In genomic region chr20:13995841-13996240, GRCh38 we compare ENCODE assay signal across 8 cellular contexts. TPM values are rescaled to one million over a fixed set of nuclear protein-coding genes. Genes with fewer than 3 reads are reported as not detected.
DNase-seq lines count a peak whose midpoint lies in the region; ATAC-seq and TF ChIP-seq lines count a peak whose summit lies in the region.

No MANE protein-coding gene starts in this region.

- H3K9me3 ChIP-seq in Peyer's patch (peaks cover 0 to 5% (median 0%) of the 10 kb centered on the region in 4 donors), fibroblast of lung (ENCODE audit: control insufficient read depth, insufficient read depth, low read depth, low read length) (no peaks in the 10 kb centered on the region)

- H3K27me3 Mint-ChIP-seq in natural killer cell (ENCODE audit: low read depth in 2 of 2), result peaks cover 0 to 15% of the 10 kb centered on the region in 2 donors

- H3K36me3 ChIP-seq in Peyer's patch, result no peaks in the 10 kb centered on the region
- no peaks in the 10 kb centered on the region for H3K36me3 ChIP-seq in fibroblast of lung (ENCODE audit: control insufficient read depth, insufficient read depth, low read length)

- H3K27ac ChIP-seq in Peyer's patch, result peak overlapping the region in 3 of 4 donors; percentile 63 to 80 (median 69)
- H3K27ac ChIP-seq in fibroblast of lung (ENCODE audit: insufficient read depth, low read length), result no peak overlapping the region

- H3K36me3 Mint-ChIP-seq in natural killer cell, result peaks cover 7% of the 10 kb centered on the region

- H3K4me2 ChIP-seq in fibroblast of lung (ENCODE audit: extremely low read depth, insufficient read depth, low read length), result peak overlapping the region; percentile 82

- H3K9ac ChIP-seq in fibroblast of lung (ENCODE audit: insufficient read depth, low read length), result no peak overlapping the region

- H3K4me1 ChIP-seq in Peyer's patch (peaks cover 0 to 8% (median 0%) of the 10 kb centered on the region in 4 donors), fibroblast of lung (ENCODE audit: control insufficient read depth, extremely low read depth, insufficient read depth, low read length) (no peaks in the 10 kb centered on the region)

- peak in 2 of 3 donors; percentile 14 to 24 for ATAC-seq in natural killer cell

- DNase-seq in activated T-cell treated with anti-CD3 and anti-CD28 coated beads for 48 hours (ENCODE audit: low read depth), result peak; percentile 2
- DNase-seq in activated T-cell treated with anti-CD3 and anti-CD28 coated beads, Interleukin-2, amount 50 U/mL, for 1 hour, result no peak
- DNase-seq in Peyer's patch, result peak in 2 of 3 donors; percentile 61 to 81
- no peak for DNase-seq in fibroblast of lung (ENCODE audit: low read depth in 2 of 2)
- DNase-seq in natural killer cell, result no peak
- no peak for DNase-seq in activated CD8-positive, alpha-beta memory T cell treated with anti-CD3 and anti-CD28 coated beads for 24 hours
- DNase-seq in SW 1271 (lab: John Stamatoyannopoulos, UW), result no peak
- DNase-seq in stimulated activated CD8-positive, alpha-beta memory T cell treated with anti-CD3 and anti-CD28 coated beads, Interleukin-4, amount 100 ng/mL, for 48 hours, result no peak

- TF ChIP-seq POLR2A in Peyer's patch (IDR thresholded peaks at IDR 0.05), result no peak

- H3K4me3 ChIP-seq in Peyer's patch (peak overlapping the region; percentile 32 to 81 (median 60)), fibroblast of lung (replicated peaks in 1 of 4; ENCODE audit: control extremely low read depth in 1 of 4, insufficient read depth in 1 of 4, low read depth in 3 of 4, low read length in 4 of 4) (peak overlapping the region; percentile 7 to 64 (median 54))

- peaks cover 3 to 14% of the 10 kb centered on the region in 2 donors for H3K9me3 Mint-ChIP-seq in natural killer cell

- H3K27me3 ChIP-seq in Peyer's patch (no peaks in the 10 kb centered on the region), fibroblast of lung (ENCODE audit: control insufficient read depth, insufficient read depth, low read length) (no peaks in the 10 kb centered on the region)

- H2AFZ ChIP-seq in fibroblast of lung (ENCODE audit: low read length), result peak overlapping the region; percentile 74

- no peak overlapping the region for H3K4me3 Mint-ChIP-seq in natural killer cell

- no peaks in the 10 kb centered on the region for H3K79me2 ChIP-seq in fibroblast of lung (ENCODE audit: control insufficient read depth, insufficient read depth, low read length)

- intact Hi-C loops in natural killer cell (cut with micrococcal nuclease), result no loop called here

- H3K27ac Mint-ChIP-seq in natural killer cell, result no peak overlapping the region

- H4K20me1 ChIP-seq in fibroblast of lung (ENCODE audit: control insufficient read depth, extremely low read depth, insufficient read depth, low read length), result no peaks in the 10 kb centered on the region

- H3K4me1 Mint-ChIP-seq in natural killer cell, result peaks cover 6 to 13% of the 10 kb centered on the region in 2 donors

- TF ChIP-seq CTCF in Peyer's patch (IDR thresholded peaks at IDR 0.05) (no peak), fibroblast of lung (conservative IDR thresholded peaks at IDR 0.05 in 1 of 2, IDR thresholded peaks at IDR 0.05 in 1 of 2; ENCODE audit: low read depth in 1 of 2, low read length in 2 of 2) (no peak), natural killer cell (IDR thresholded peaks at IDR 0.05) (no peak)

RNA-seq across cellular contexts. Expression of gene MACROD2, which starts 0.5 kb away (rescaled TPM):
- total RNA-seq in Peyer's patch, result 10 to 100 TPM in 1 of 4 donors, 1 to 10 TPM in 3; 2.5 to 10.7 (median 6.5) TPM
- 1.0 and 1.7 TPM in 2 replicates for total RNA-seq in fibroblast of lung
- polyA plus RNA-seq in fibroblast of lung, result 0.28 and 0.54 TPM in 2 replicates
- polyA plus RNA-seq in fibroblast of lung (2012), result 0.27 and 0.70 TPM in 2 replicates
- polyA minus RNA-seq in fibroblast of lung (ENCODE audit: low replicate concordance), result not detected in 2 replicates
- total RNA-seq in natural killer cell, result under 1 TPM in 2 of 3 donors, not detected in 1; 0.19 to 0.88 TPM

RNA-seq across cellular contexts. Expression of gene SEL1L2, which starts 5.4 kb away (rescaled TPM):
- total RNA-seq in Peyer's patch (not detected), fibroblast of lung (not detected in 2 replicates), natural killer cell (not detected)
- not detected in 2 replicates for polyA plus RNA-seq in fibroblast of lung
- polyA plus RNA-seq in fibroblast of lung (2012), result not detected in 2 replicates
- not detected in 2 replicates for polyA minus RNA-seq in fibroblast of lung (ENCODE audit: low replicate concordance)

Comparison
In these comparisons a context has a peak if more than half of its experiments do, and no peak if none do; other contexts are left out.
1. DNase-seq: peak in activated T-cell treated with anti-CD3 and anti-CD28 coated beads for 48 hours (single experiment) and Peyer's patch (2 of 3); none in activated T-cell treated with anti-CD3 and anti-CD28 coated beads, Interleukin-2, amount 50 U/mL, for 1 hour (single experiment), fibroblast of lung (0 of 2), natural killer cell (single experiment), activated CD8-positive, alpha-beta memory T cell treated with anti-CD3 and anti-CD28 coated beads for 24 hours (single experiment), SW 1271 (0 of 2) and stimulated activated CD8-positive, alpha-beta memory T cell treated with anti-CD3 and anti-CD28 coated beads, Interleukin-4, amount 100 ng/mL, for 48 hours (single experiment).